8 cellular contexts compared by ENCODE assay signal in the genomic region with DNA sequence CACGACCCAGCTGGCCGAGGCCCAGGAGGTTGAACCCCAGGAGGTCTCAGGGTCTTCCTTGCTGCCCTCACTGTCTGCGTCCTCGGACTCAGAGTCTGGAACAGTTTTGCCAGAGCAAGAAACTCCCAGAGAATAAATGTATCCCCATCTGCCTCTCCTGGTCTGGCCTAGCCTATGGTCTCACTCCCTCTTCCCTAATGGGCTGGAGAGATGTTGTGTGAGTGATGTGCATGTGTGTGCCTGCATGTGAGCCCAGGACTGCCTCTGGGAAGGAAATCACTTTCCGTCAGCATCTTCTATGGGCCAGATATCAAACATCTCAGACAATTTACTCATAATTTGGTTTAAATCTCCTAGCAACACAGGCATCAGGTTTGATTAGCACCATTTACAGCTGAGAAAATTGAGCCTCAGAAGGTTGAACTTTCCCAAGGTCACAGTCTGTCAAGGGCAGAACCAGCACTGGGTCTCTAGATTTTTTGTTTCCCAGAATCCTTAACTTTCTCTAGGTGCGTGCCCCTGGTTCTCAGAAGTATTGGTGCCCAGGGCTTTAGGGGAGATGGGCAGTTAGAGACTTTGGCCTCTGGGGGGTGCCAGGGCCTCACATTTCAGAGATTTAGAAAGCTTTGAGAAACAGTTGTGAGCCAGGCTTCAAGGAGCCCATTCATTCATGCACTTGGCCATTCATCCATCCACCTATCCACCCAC. TPM values are rescaled to one million over a fixed set of nuclear protein-coding genes. Genes with fewer than 3 reads are reported as not detected.
DNase-seq lines count a peak whose midpoint lies in the region; ATAC-seq, FAIRE-seq and TF ChIP-seq lines count a peak whose summit lies in the region.

No MANE protein-coding gene starts in this region.

- peak; percentile 29 for DNase-seq in activated naive CD4-positive, alpha-beta T cell treated with anti-CD3 and anti-CD28 coated beads, Interleukin-2, amount 10 ng/mL, durations not matched to agents 7 days and 5 days
- DNase-seq in activated naive CD4-positive, alpha-beta T cell treated with Interleukin-2 at 50 U/mL for 16 hours, result no peak
- DNase-seq in NCI-H1694 (lab: John Stamatoyannopoulos, UW) (peak; percentile 49), K562 (ENCODE audit: extremely low read depth in 1 of 4, low spot score in 3 of 4) (peak in 3 of 4 experiments; percentile 53 to 71 (median 61)), left colon (peak in 1 of 2 donors; percentile 43), urothelium cell line (ENCODE audit: low spot score) (peak; percentile 46), 8988T (no peak)
- DNase-seq in CD4-positive, alpha-beta memory T cell, result no peak

- no peak overlapping the region for H3K27ac ChIP-seq in K562 (ENCODE audit: extremely low read depth, low read depth, low read length)
- no peak overlapping the region for H3K27ac ChIP-seq in CD4-positive, alpha-beta memory T cell (ENCODE audit: low read depth, low read length)

- no peaks in the 10 kb centered on the region for H3K27me3 Mint-ChIP-seq in activated naive CD4-positive, alpha-beta T cell treated with anti-CD3 and anti-CD28 coated beads, Interleukin-2, amount 10 ng/mL, durations not matched to agents 7 days and 5 days
- H3K27me3 Mint-ChIP-seq in CD4-positive, alpha-beta memory T cell, result peaks cover 2 to 3% of the 10 kb centered on the region in 2 donors

- TF ChIP-seq RAD21 in K562 (CRISPR knock-in tag; conservative IDR thresholded peaks at IDR 0.05 in 1 of 2, IDR thresholded peaks at IDR 0.05 in 1 of 2), result peak; percentile 84

- WGBS in K562 (ENCODE audit: insufficient coverage, low coverage, missing lambda C conversion rate), result 3% methylated on average over 6 of the region's 6 CpGs

- peak overlapping the region in 1 of 2 experiments; percentile 43; a peak in 1 of 4 replicates for H3K9ac ChIP-seq in K562 (ENCODE audit: insufficient read depth in 1 of 2, low read depth in 2 of 2, low read length in 2 of 2)

- H3K36me3 ChIP-seq in K562 (ENCODE audit: control insufficient read depth, insufficient read depth, low read length), result no peaks in the 10 kb centered on the region
- no peaks in the 10 kb centered on the region for H3K36me3 ChIP-seq in CD4-positive, alpha-beta memory T cell (ENCODE audit: insufficient read depth, low read length)

- peaks cover 0 to 16% of the 10 kb centered on the region in 2 experiments; a peak in 3 of 5 replicates for H3K4me1 ChIP-seq in K562 (replicated peaks in 1 of 2; ENCODE audit: control insufficient read depth in 2 of 2, insufficient read depth in 2 of 2, low read length in 2 of 2)
- no peaks in the 10 kb centered on the region for H3K4me1 ChIP-seq in CD4-positive, alpha-beta memory T cell (ENCODE audit: insufficient read depth, low read length)

- intact Hi-C loops in K562 (cut with micrococcal nuclease) (loop anchor here (1.0 to 2.0 kb wide), 4 partner anchors 113 to 527 kb away; no protein-coding TSS in a partner anchor), left colon (cut with DNase I, micrococcal nuclease) (no loop called here)
- intact Hi-C loops in CD4-positive, alpha-beta memory T cell (cut with micrococcal nuclease), result no loop called here

- no peak overlapping the region for H3K27ac Mint-ChIP-seq in activated naive CD4-positive, alpha-beta T cell treated with anti-CD3 and anti-CD28 coated beads, Interleukin-2, amount 10 ng/mL, durations not matched to agents 7 days and 5 days
- peak overlapping the region in 1 of 7 donors; percentile 43 for H3K27ac Mint-ChIP-seq in CD4-positive, alpha-beta memory T cell

- no peaks in the 10 kb centered on the region for H3K9me3 Mint-ChIP-seq in activated naive CD4-positive, alpha-beta T cell treated with anti-CD3 and anti-CD28 coated beads, Interleukin-2, amount 10 ng/mL, durations not matched to agents 7 days and 5 days
- H3K9me3 Mint-ChIP-seq in CD4-positive, alpha-beta memory T cell, result peaks cover 0 to 1% (median 0%) of the 10 kb centered on the region in 8 donors

- H3K4me3 ChIP-seq in K562, result no peak overlapping the region
- no peak overlapping the region for H3K4me3 ChIP-seq in CD4-positive, alpha-beta memory T cell (ENCODE audit: low read length in 2 of 2)

- TF ChIP-seq EP300 in K562 (IDR thresholded peaks at IDR 0.05; ENCODE audit: low read length), result no peak

- no peak overlapping the region for H2AFZ ChIP-seq in K562 (ENCODE audit: low read depth, low read length)

- BruUV-seq in K562 (replicated peaks; lab: Mats Ljungman, UMichigan), result no TSS peak

- TF ChIP-seq POLR2A in K562 (conservative IDR thresholded peaks at IDR 0.05), result no peak

- H3K9me1 ChIP-seq in K562 (ENCODE audit: control insufficient read depth, insufficient read depth, low read length), result no peaks in the 10 kb centered on the region

- no peak overlapping the region for H3K4me2 ChIP-seq in K562 (ENCODE audit: insufficient read depth, low read length)

- H4K20me1 ChIP-seq in K562 (replicated peaks; ENCODE audit: control insufficient read depth, insufficient read depth, low read length), result peaks cover 17% of the 10 kb centered on the region

- no peaks in the 10 kb centered on the region for H3K36me3 Mint-ChIP-seq in activated naive CD4-positive, alpha-beta T cell treated with anti-CD3 and anti-CD28 coated beads, Interleukin-2, amount 10 ng/mL, durations not matched to agents 7 days and 5 days
- no peaks in the 10 kb centered on the region for H3K36me3 Mint-ChIP-seq in CD4-positive, alpha-beta memory T cell

- no peaks in the 10 kb centered on the region for H3K4me1 Mint-ChIP-seq in activated naive CD4-positive, alpha-beta T cell treated with anti-CD3 and anti-CD28 coated beads, Interleukin-2, amount 10 ng/mL, durations not matched to agents 7 days and 5 days
- H3K4me1 Mint-ChIP-seq in CD4-positive, alpha-beta memory T cell, result no peaks in the 10 kb centered on the region

- ATAC-seq in K562 (peak; percentile 83), left colon (peak; percentile 76)

- in situ Hi-C loops in K562 (cut with MboI), result no loop called here

- peaks cover 9 to 51% of the 10 kb centered on the region in 2 experiments; a peak in 3 of 5 replicates for H3K27me3 ChIP-seq in K562 (ENCODE audit: control insufficient read depth in 2 of 2, insufficient read depth in 2 of 2, low read length in 2 of 2)
- no peaks in the 10 kb centered on the region for H3K27me3 ChIP-seq in CD4-positive, alpha-beta memory T cell (ENCODE audit: insufficient read depth, low read length)

- FAIRE-seq in K562 (lab: Jason Lieb, UNC) (peak; percentile 89), urothelium cell line (lab: Jason Lieb, UNC) (no peak)

- no peaks in the 10 kb centered on the region for H3K79me2 ChIP-seq in K562 (ENCODE audit: control insufficient read depth, insufficient read depth, low read length)

- CTCF ChIA-PET in activated naive CD4-positive, alpha-beta T cell treated with anti-CD3 and anti-CD28 coated beads, Interleukin-2, amount 10 ng/mL, durations not matched to agents 7 days and 5 days (lab: Charles Lee), result interaction anchor here (0.6 to 1.0 kb wide), 2 partner anchors 160 to 166 kb away, joined by 3 read pairs; no protein-coding TSS in a partner anchor
- CTCF ChIA-PET in K562 (lab: Yijun Ruan, JAX; ENCODE audit: low intra/inter-chr PET ratio), result interaction anchor here (0.6 to 1.6 kb wide), 5 partner anchors 13 to 536 kb away, joined by 3 to 16 read pairs (median 6); no protein-coding TSS in a partner anchor
- CTCF ChIA-PET in CD4-positive, alpha-beta memory T cell (lab: Charles Lee; ENCODE audit: partially characterized antibody), result interaction anchor here (0.9 to 1.6 kb wide), 2 partner anchors 10 to 40 kb away, joined by 4 to 5 read pairs; no protein-coding TSS in a partner anchor

- POLR2A ChIA-PET in K562 (lab: Yijun Ruan, JAX), result interaction anchor here (0.6 kb wide), 1 partner anchor 168 kb away, joined by 3 read pairs; no protein-coding TSS in a partner anchor
- POLR2A ChIA-PET in CD4-positive, alpha-beta memory T cell (lab: Charles Lee; ENCODE audit: partially characterized antibody), result no interaction called here

- no peaks in the 10 kb centered on the region for H3K9me3 ChIP-seq in K562 (replicated peaks; ENCODE audit: control insufficient read depth, insufficient read depth, low read depth, low read length)
- no peaks in the 10 kb centered on the region for H3K9me3 ChIP-seq in CD4-positive, alpha-beta memory T cell (ENCODE audit: control insufficient read depth in 1 of 2, low read length in 2 of 2)

- no peak overlapping the region for H3K4me3 Mint-ChIP-seq in activated naive CD4-positive, alpha-beta T cell treated with anti-CD3 and anti-CD28 coated beads, Interleukin-2, amount 10 ng/mL, durations not matched to agents 7 days and 5 days
- H3K4me3 Mint-ChIP-seq in CD4-positive, alpha-beta memory T cell, result no peak overlapping the region

- TF ChIP-seq CTCF in K562 (IDR thresholded peaks at IDR 0.05 in 2 of 3, conservative IDR thresholded peaks at IDR 0.05 in 1 of 3; ENCODE audit: insufficient read depth in 2 of 3, low read depth in 1 of 3, low read length in 3 of 3), result peak; percentile 72 to 94 (median 79)

RNA-seq across cellular contexts. Expression of gene TMEM270, which starts 4.9 kb away (rescaled TPM):
- not detected in 2 replicates for total RNA-seq in K562 (2011; cell fraction: chromatin; rRNA removed; ENCODE audit: low replicate concordance)
- total RNA-seq in K562 (2011; cell fraction: nucleolus; rRNA removed), result not detected in 2 replicates
- total RNA-seq in K562 (2011; cell fraction: nucleoplasm; rRNA removed), result not detected in 2 replicates
- total RNA-seq in K562 (2014; rRNA removed), result not detected in 2 replicates
- not detected in 2 replicates for total RNA-seq in K562 (2014; rRNA removed; fragmentation: Illumina TruSeq; extraction: Trizol)
- total RNA-seq in K562 (2015; rRNA removed; fragmentation: Illumina TruSeq; extraction: Trizol), result not detected in 2 replicates
- total RNA-seq in K562 (2021), result not detected in 2 replicates
- not detected in 2 replicates for polyA plus RNA-seq in K562 (2011; rRNA removed)
- not detected in 2 replicates for polyA plus RNA-seq in K562 (2011; cell fraction: cytosol; rRNA removed)
- not detected in 2 replicates for polyA plus RNA-seq in K562 (2011; cell fraction: nucleus; rRNA removed)
- not detected in 2 replicates for polyA plus RNA-seq in K562 (2012)
- polyA plus RNA-seq in K562 (2014; fragmentation: Illumina TruSeq; extraction: Trizol), result not detected in 2 replicates
- polyA plus RNA-seq in K562 (2014; fragmentation: Nextera tagmentation; extraction: Ambion mirVana), result not detected
- polyA plus RNA-seq in K562 (2014; rRNA removed), result not detected in 2 replicates
- not detected in 2 replicates for polyA minus RNA-seq in K562 (2011; rRNA and poly(A)+ RNA removed)
- not detected in 2 replicates for polyA minus RNA-seq in K562 (2011; cell fraction: cytosol; rRNA and poly(A)+ RNA removed)
- not detected in 2 replicates for polyA minus RNA-seq in K562 (2011; cell fraction: nucleus; rRNA and poly(A)+ RNA removed)
- not detected for total RNA-seq in left colon
- not detected for total RNA-seq in CD4-positive, alpha-beta memory T cell
- not detected for polyA plus RNA-seq in CD4-positive, alpha-beta memory T cell

RNA-seq across cellular contexts. Expression of gene METTL27, which starts 23.6 kb away (rescaled TPM):
- total RNA-seq in K562 (2011; cell fraction: chromatin; rRNA removed; ENCODE audit: low replicate concordance), result 1.9 and 4.9 TPM in 2 replicates
- total RNA-seq in K562 (2011; cell fraction: nucleolus; rRNA removed), result 3.6 and 4.8 TPM in 2 replicates
- 2.0 and 5.0 TPM in 2 replicates for total RNA-seq in K562 (2011; cell fraction: nucleoplasm; rRNA removed)
- total RNA-seq in K562 (2014; rRNA removed), result 0.32 and 0.94 TPM in 2 replicates
- not detected in 2 replicates for total RNA-seq in K562 (2014; rRNA removed; fragmentation: Illumina TruSeq; extraction: Trizol)
- total RNA-seq in K562 (2015; rRNA removed; fragmentation: Illumina TruSeq; extraction: Trizol), result not detected in 2 replicates
- 0.42 and 0.73 TPM in 2 replicates for total RNA-seq in K562 (2021)
- 0.33 and 0.49 TPM in 2 replicates for polyA plus RNA-seq in K562 (2011; rRNA removed)
- polyA plus RNA-seq in K562 (2011; cell fraction: cytosol; rRNA removed), result 0.59 and 1.3 TPM in 2 replicates
- polyA plus RNA-seq in K562 (2011; cell fraction: nucleus; rRNA removed), result 1.4 and 3.9 TPM in 2 replicates
- polyA plus RNA-seq in K562 (2012), result 0.25 and 0.58 TPM in 2 replicates
- 0.69 TPM in 1 of 2 replicates, not detected in the other for polyA plus RNA-seq in K562 (2014; fragmentation: Illumina TruSeq; extraction: Trizol)
- polyA plus RNA-seq in K562 (2014; fragmentation: Nextera tagmentation; extraction: Ambion mirVana), result under 1 TPM in 1 of 2 experiments, not detected in 1; 0.08 TPM
- 0.35 and 0.82 TPM in 2 replicates for polyA plus RNA-seq in K562 (2014; rRNA removed)
- polyA minus RNA-seq in K562 (2011; rRNA and poly(A)+ RNA removed), result 0.53 and 1.1 TPM in 2 replicates
- polyA minus RNA-seq in K562 (2011; cell fraction: cytosol; rRNA and poly(A)+ RNA removed), result not detected in 2 replicates
- 1.6 and 1.9 TPM in 2 replicates for polyA minus RNA-seq in K562 (2011; cell fraction: nucleus; rRNA and poly(A)+ RNA removed)
- 1 to 10 TPM; 3.7 to 3.8 TPM for total RNA-seq in left colon
- total RNA-seq in CD4-positive, alpha-beta memory T cell, result 1 to 10 TPM; 6.1 to 7.6 TPM
- polyA plus RNA-seq in CD4-positive, alpha-beta memory T cell, result under 1 TPM in 1 of 2 donors, not detected in 1; 0.49 TPM

RNA-seq across cellular contexts. Expression of gene CLDN4, which starts 35.1 kb away (rescaled TPM):
- total RNA-seq in K562 (2011; cell fraction: chromatin; rRNA removed; ENCODE audit: low replicate concordance), result 1.8 and 2.6 TPM in 2 replicates
- total RNA-seq in K562 (2011; cell fraction: nucleolus; rRNA removed), result 0.66 and 1.0 TPM in 2 replicates
- 2.3 and 2.8 TPM in 2 replicates for total RNA-seq in K562 (2011; cell fraction: nucleoplasm; rRNA removed)
- total RNA-seq in K562 (2014; rRNA removed) (0.05 and 0.08 TPM in 2 replicates), K562 (2014; rRNA removed; fragmentation: Illumina TruSeq; extraction: Trizol) (0.06 TPM in 1 of 2 replicates, not detected in the other), K562 (2015; rRNA removed; fragmentation: Illumina TruSeq; extraction: Trizol) (0.04 and 0.07 TPM in 2 replicates), K562 (2021) (0.60 and 0.63 TPM in 2 replicates), left colon (1,000 to 10,000 TPM; 1,078 to 1,246 TPM)
- polyA plus RNA-seq in K562 (2011; rRNA removed) (0.06 and 0.37 TPM in 2 replicates), K562 (2014; fragmentation: Illumina TruSeq; extraction: Trizol) (0.10 and 0.21 TPM in 2 replicates), K562 (2014; fragmentation: Nextera tagmentation; extraction: Ambion mirVana) (not detected), K562 (2014; rRNA removed) (0.05 and 0.13 TPM in 2 replicates)
- polyA plus RNA-seq in K562 (2011; cell fraction: cytosol; rRNA removed), result 0.18 TPM in 2 replicates
- 0.16 and 0.48 TPM in 2 replicates for polyA plus RNA-seq in K562 (2011; cell fraction: nucleus; rRNA removed)
- 0.13 and 0.25 TPM in 2 replicates for polyA plus RNA-seq in K562 (2012)
- 0.07 and 0.66 TPM in 2 replicates for polyA minus RNA-seq in K562 (2011; rRNA and poly(A)+ RNA removed)
- polyA minus RNA-seq in K562 (2011; cell fraction: cytosol; rRNA and poly(A)+ RNA removed), result 0.67 TPM in 1 of 2 replicates, not detected in the other
- 0.27 TPM in 1 of 2 replicates, not detected in the other for polyA minus RNA-seq in K562 (2011; cell fraction: nucleus; rRNA and poly(A)+ RNA removed)
- not detected for total RNA-seq in CD4-positive, alpha-beta memory T cell
- polyA plus RNA-seq in CD4-positive, alpha-beta memory T cell, result under 1 TPM in 1 of 2 donors, not detected in 1; 0.05 TPM

Comparison
In these comparisons a context has a peak if more than half of its experiments do, and no peak if none do; other contexts are left out.
1. DNase-seq: peak in activated naive CD4-positive, alpha-beta T cell treated with anti-CD3 and anti-CD28 coated beads, Interleukin-2, amount 10 ng/mL, durations not matched to agents 7 days and 5 days (single experiment), NCI-H1694 (single experiment), K562 (3 of 4) and urothelium cell line (single experiment); none in activated naive CD4-positive, alpha-beta T cell treated with Interleukin-2 at 50 U/mL for 16 hours (single experiment), CD4-positive, alpha-beta memory T cell (0 of 5) and 8988T (single experiment).
2. RNA of gene CLDN4, which starts 35.1 kb away (total RNA-seq): 1,078 to 1,246 TPM in left colon; not detected in CD4-positive, alpha-beta memory T cell and 0.04 to 2.8 TPM in K562; every median in the first group is over 100 times any median in the second.